ENCODE assay signal across 1 cellular context in the genomic region with DNA sequence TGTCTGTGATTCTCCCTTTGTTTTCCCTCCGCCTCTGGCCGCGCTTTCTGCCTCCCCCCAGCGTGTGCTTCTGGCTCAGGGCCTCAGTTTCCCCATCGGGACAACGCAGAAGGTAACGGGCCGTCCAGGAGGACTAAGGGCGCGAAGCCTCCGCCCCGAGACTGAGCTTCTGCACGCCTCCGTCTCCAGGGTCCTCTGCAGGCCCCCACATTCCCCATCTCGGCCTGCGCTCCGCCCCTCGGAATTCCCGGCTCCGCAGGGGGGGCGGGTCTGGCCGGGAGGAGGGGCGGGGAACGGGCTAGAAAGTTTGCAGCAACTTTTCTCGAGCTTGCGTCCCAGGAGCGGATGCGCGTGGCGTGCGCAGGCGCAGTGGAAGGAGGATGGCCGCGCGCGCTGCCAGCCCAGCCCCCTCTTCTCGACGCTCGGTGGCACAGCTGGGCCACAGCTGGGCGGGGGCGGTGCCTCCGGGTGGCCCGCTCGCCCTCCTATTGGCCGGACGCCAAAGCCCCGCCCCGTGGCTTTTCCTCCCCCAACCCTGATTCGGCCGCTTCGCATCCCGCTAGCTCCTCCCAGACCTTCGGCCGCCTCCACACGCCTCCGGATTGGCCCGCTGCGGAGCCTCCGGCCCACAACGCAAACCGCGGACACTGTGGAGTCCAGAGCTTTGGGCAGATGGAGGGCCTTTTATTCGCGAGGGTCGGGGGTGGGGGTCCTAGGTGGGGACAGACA.
TF ChIP-seq lines count a peak whose summit lies in the region.

A gene (minus strand): TSS at position 199 of the 729 bp plus-strand sequence. CDS start 408 bp downstream, outside the sequence.

TF ChIP-seq in HepG2, 621 proteins besides CTCF, POLR2A, EP300 and RAD21 (continued from another document and continues in another):
- peak; percentile 79; the same call in 1 of the 2 replicates for TF ChIP-seq NFKB2 (CRISPR knock-in tag; IDR thresholded peaks at IDR 0.05; ENCODE audit: borderline replicate concordance)
- TF ChIP-seq PLRG1 (conservative IDR thresholded peaks at IDR 0.05): no peak
- TF ChIP-seq, protein P1, sequence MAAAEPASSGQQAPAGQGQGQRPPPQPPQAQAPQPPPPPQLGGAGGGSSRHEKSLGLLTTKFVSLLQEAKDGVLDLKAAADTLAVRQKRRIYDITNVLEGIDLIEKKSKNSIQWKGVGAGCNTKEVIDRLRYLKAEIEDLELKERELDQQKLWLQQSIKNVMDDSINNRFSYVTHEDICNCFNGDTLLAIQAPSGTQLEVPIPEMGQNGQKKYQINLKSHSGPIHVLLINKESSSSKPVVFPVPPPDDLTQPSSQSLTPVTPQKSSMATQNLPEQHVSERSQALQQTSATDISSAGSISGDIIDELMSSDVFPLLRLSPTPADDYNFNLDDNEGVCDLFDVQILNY (CRISPR knock-in tag; conservative IDR thresholded peaks at IDR 0.05): no peak
- TF ChIP-seq GFI1 (CRISPR knock-in tag; IDR thresholded peaks at IDR 0.05; ENCODE audit: borderline replicate concordance): peak; percentile 60; the same call in 1 of the 2 replicates
- TF ChIP-seq, protein P2, sequence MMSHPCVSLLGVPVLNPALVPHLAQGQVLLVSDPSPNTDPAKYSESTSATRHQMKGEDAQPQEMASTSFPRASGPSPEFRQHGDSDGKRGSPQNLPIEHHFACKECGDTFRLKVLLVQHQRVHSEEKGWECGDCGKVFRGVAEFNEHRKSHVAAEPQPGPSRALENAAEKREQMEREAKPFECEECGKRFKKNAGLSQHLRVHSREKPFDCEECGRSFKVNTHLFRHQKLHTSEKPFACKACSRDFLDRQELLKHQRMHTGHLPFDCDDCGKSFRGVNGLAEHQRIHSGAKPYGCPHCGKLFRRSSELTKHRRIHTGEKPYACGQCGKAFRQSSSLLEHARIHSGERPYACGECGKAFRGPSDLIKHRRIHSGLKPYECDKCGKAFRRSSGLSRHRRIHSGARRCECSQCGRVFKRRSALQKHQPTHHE (CRISPR knock-in tag; IDR thresholded peaks at IDR 0.05; ENCODE audit: borderline replicate concordance): 0 out of 2 replicates have a peak, but pooled peaks have one; percentile 76
- TF ChIP-seq, protein P3, sequence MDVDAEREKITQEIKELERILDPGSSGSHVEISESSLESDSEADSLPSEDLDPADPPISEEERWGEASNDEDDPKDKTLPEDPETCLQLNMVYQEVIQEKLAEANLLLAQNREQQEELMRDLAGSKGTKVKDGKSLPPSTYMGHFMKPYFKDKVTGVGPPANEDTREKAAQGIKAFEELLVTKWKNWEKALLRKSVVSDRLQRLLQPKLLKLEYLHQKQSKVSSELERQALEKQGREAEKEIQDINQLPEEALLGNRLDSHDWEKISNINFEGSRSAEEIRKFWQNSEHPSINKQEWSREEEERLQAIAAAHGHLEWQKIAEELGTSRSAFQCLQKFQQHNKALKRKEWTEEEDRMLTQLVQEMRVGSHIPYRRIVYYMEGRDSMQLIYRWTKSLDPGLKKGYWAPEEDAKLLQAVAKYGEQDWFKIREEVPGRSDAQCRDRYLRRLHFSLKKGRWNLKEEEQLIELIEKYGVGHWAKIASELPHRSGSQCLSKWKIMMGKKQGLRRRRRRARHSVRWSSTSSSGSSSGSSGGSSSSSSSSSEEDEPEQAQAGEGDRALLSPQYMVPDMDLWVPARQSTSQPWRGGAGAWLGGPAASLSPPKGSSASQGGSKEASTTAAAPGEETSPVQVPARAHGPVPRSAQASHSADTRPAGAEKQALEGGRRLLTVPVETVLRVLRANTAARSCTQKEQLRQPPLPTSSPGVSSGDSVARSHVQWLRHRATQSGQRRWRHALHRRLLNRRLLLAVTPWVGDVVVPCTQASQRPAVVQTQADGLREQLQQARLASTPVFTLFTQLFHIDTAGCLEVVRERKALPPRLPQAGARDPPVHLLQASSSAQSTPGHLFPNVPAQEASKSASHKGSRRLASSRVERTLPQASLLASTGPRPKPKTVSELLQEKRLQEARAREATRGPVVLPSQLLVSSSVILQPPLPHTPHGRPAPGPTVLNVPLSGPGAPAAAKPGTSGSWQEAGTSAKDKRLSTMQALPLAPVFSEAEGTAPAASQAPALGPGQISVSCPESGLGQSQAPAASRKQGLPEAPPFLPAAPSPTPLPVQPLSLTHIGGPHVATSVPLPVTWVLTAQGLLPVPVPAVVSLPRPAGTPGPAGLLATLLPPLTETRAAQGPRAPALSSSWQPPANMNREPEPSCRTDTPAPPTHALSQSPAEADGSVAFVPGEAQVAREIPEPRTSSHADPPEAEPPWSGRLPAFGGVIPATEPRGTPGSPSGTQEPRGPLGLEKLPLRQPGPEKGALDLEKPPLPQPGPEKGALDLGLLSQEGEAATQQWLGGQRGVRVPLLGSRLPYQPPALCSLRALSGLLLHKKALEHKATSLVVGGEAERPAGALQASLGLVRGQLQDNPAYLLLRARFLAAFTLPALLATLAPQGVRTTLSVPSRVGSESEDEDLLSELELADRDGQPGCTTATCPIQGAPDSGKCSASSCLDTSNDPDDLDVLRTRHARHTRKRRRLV (CRISPR knock-in tag; IDR thresholded peaks at IDR 0.05): no peak
- TF ChIP-seq HNF4G (IDR thresholded peaks at IDR 0.05; ENCODE audit: borderline replicate concordance, low read depth, low read length): peak; percentile 31; the same call in 1 of the 2 replicates
- TF ChIP-seq HNF4G (CRISPR knock-in tag; IDR thresholded peaks at IDR 0.05; ENCODE audit: borderline replicate concordance, low read depth): no peak
- TF ChIP-seq TGIF2 (CRISPR knock-in tag; IDR thresholded peaks at IDR 0.05): peak; percentile 12
- peak; percentile 82 for TF ChIP-seq RBFOX2 (IDR thresholded peaks at IDR 0.05; ENCODE audit: low read depth, low read length)
- TF ChIP-seq ERF (CRISPR knock-in tag; IDR thresholded peaks at IDR 0.05): peak; percentile 84; the same call in 1 of the 2 replicates
- peak; percentile 51; the same call in 1 of the 2 replicates for TF ChIP-seq FOXA3 (CRISPR knock-in tag; IDR thresholded peaks at IDR 0.05)
- TF ChIP-seq, protein P4, sequence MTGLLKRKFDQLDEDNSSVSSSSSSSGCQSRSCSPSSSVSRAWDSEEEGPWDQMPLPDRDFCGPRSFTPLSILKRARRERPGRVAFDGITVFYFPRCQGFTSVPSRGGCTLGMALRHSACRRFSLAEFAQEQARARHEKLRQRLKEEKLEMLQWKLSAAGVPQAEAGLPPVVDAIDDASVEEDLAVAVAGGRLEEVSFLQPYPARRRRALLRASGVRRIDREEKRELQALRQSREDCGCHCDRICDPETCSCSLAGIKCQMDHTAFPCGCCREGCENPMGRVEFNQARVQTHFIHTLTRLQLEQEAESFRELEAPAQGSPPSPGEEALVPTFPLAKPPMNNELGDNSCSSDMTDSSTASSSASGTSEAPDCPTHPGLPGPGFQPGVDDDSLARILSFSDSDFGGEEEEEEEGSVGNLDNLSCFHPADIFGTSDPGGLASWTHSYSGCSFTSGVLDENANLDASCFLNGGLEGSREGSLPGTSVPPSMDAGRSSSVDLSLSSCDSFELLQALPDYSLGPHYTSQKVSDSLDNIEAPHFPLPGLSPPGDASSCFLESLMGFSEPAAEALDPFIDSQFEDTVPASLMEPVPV (CRISPR knock-in tag; IDR thresholded peaks at IDR 0.05): no peak
- TF ChIP-seq, protein P5, sequence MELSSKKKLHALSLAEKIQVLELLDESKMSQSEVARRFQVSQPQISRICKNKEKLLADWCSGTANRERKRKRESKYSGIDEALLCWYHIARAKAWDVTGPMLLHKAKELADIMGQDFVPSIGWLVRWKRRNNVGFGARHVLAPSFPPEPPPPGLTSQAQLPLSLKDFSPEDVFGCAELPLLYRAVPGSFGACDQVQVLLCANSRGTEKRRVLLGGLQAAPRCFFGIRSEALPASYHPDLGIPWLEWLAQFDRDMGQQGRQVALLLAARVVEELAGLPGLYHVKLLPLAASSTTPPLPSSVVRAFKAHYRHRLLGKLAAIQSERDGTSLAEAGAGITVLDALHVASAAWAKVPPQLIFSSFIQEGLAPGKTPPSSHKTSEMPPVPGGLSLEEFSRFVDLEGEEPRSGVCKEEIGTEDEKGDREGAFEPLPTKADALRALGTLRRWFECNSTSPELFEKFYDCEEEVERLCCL (CRISPR knock-in tag; IDR thresholded peaks at IDR 0.05; ENCODE audit: borderline replicate concordance): no peak
- TF ChIP-seq, protein P6, sequence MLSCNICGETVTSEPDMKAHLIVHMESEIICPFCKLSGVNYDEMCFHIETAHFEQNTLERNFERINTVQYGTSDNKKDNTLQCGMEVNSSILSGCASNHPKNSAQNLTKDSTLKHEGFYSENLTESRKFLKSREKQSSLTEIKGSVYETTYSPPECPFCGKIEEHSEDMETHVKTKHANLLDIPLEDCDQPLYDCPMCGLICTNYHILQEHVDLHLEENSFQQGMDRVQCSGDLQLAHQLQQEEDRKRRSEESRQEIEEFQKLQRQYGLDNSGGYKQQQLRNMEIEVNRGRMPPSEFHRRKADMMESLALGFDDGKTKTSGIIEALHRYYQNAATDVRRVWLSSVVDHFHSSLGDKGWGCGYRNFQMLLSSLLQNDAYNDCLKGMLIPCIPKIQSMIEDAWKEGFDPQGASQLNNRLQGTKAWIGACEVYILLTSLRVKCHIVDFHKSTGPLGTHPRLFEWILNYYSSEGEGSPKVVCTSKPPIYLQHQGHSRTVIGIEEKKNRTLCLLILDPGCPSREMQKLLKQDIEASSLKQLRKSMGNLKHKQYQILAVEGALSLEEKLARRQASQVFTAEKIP (CRISPR knock-in tag; IDR thresholded peaks at IDR 0.05; ENCODE audit: borderline replicate concordance): no peak
- 0 out of 2 replicates have a peak, but pooled peaks have one; percentile 30 for TF ChIP-seq ZMYM3 (CRISPR knock-in tag; IDR thresholded peaks at IDR 0.05)
- TF ChIP-seq, protein P7, sequence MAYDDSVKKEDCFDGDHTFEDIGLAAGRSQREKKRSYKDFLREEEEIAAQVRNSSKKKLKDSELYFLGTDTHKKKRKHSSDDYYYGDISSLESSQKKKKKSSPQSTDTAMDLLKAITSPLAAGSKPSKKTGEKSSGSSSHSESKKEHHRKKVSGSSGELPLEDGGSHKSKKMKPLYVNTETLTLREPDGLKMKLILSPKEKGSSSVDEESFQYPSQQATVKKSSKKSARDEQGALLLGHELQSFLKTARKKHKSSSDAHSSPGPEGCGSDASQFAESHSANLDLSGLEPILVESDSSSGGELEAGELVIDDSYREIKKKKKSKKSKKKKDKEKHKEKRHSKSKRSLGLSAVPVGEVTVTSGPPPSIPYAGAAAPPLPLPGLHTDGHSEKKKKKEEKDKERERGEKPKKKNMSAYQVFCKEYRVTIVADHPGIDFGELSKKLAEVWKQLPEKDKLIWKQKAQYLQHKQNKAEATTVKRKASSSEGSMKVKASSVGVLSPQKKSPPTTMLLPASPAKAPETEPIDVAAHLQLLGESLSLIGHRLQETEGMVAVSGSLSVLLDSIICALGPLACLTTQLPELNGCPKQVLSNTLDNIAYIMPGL (CRISPR knock-in tag; IDR thresholded peaks at IDR 0.05; ENCODE audit: borderline replicate concordance in 1 of 2, low read depth in 1 of 2): peak in 1 of 2 experiments; percentile 79; a peak in 1 of 4 replicates
- TF ChIP-seq ZNF7 (CRISPR knock-in tag; IDR thresholded peaks at IDR 0.05): no peak
- TF ChIP-seq, protein P8, sequence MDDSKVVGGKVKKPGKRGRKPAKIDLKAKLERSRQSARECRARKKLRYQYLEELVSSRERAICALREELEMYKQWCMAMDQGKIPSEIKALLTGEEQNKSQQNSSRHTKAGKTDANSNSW (CRISPR knock-in tag; IDR thresholded peaks at IDR 0.05; ENCODE audit: borderline replicate concordance): no peak
- no peak for TF ChIP-seq ZNF720 (CRISPR knock-in tag; IDR thresholded peaks at IDR 0.05)
- no peak for TF ChIP-seq PHB2 (IDR thresholded peaks at IDR 0.05; ENCODE audit: partially characterized antibody)
- TF ChIP-seq, protein P9, sequence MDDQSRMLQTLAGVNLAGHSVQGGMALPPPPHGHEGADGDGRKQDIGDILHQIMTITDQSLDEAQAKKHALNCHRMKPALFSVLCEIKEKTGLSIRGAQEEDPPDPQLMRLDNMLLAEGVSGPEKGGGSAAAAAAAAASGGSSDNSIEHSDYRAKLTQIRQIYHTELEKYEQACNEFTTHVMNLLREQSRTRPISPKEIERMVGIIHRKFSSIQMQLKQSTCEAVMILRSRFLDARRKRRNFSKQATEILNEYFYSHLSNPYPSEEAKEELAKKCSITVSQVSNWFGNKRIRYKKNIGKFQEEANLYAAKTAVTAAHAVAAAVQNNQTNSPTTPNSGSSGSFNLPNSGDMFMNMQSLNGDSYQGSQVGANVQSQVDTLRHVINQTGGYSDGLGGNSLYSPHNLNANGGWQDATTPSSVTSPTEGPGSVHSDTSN (CRISPR knock-in tag; IDR thresholded peaks at IDR 0.05; ENCODE audit: borderline replicate concordance): 0 out of 2 replicates have a peak, but pooled peaks have one; percentile 28
- no peak; the same call in 1 of the 2 replicates for TF ChIP-seq ZNF138 (CRISPR knock-in tag; IDR thresholded peaks at IDR 0.05; ENCODE audit: low read depth)
- TF ChIP-seq ZNF282 (IDR thresholded peaks at IDR 0.05; ENCODE audit: partially characterized antibody): no peak
- TF ChIP-seq, protein P10, sequence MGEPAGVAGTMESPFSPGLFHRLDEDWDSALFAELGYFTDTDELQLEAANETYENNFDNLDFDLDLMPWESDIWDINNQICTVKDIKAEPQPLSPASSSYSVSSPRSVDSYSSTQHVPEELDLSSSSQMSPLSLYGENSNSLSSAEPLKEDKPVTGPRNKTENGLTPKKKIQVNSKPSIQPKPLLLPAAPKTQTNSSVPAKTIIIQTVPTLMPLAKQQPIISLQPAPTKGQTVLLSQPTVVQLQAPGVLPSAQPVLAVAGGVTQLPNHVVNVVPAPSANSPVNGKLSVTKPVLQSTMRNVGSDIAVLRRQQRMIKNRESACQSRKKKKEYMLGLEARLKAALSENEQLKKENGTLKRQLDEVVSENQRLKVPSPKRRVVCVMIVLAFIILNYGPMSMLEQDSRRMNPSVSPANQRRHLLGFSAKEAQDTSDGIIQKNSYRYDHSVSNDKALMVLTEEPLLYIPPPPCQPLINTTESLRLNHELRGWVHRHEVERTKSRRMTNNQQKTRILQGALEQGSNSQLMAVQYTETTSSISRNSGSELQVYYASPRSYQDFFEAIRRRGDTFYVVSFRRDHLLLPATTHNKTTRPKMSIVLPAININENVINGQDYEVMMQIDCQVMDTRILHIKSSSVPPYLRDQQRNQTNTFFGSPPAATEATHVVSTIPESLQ (CRISPR knock-in tag; conservative IDR thresholded peaks at IDR 0.05): 0 out of 2 replicates have a peak, but pooled peaks have one; percentile 33
- peak; percentile 67; the same call in 1 of the 2 replicates for TF ChIP-seq POGZ (CRISPR knock-in tag; IDR thresholded peaks at IDR 0.05)
- TF ChIP-seq, protein P11, sequence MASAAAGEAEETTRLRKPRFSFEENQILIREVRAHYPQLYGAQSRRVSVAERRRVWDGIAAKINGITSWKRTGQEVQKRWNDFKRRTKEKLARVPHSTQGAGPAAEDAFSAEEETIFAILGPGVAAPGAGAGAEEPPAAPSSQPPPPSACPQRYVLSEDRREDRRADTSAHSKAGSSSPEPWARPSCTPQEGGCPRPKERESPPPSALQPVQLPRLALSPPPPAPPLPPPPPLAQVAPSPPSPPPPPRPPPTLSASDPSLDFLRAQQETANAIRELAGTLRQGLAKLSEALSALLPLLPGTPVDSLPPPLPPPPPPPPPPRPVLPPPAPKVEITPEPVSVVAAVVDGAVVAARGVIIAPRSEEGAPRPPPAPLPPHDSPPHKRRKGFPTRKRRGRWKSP (CRISPR knock-in tag; IDR thresholded peaks at IDR 0.05): no peak; the same call in 1 of the 2 replicates
- TF ChIP-seq, protein P12, sequence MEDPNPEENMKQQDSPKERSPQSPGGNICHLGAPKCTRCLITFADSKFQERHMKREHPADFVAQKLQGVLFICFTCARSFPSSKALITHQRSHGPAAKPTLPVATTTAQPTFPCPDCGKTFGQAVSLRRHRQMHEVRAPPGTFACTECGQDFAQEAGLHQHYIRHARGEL (CRISPR knock-in tag; IDR thresholded peaks at IDR 0.05): no peak
- peak; percentile 79 for TF ChIP-seq KDM4B (CRISPR knock-in tag; IDR thresholded peaks at IDR 0.05)
- TF ChIP-seq THYN1 (CRISPR knock-in tag; IDR thresholded peaks at IDR 0.05; ENCODE audit: borderline replicate concordance, low read depth): no peak
- TF ChIP-seq ZIK1 (CRISPR knock-in tag; IDR thresholded peaks at IDR 0.05; ENCODE audit: borderline replicate concordance, low read depth): 0 out of 2 replicates have a peak, but pooled peaks have one; percentile 55
- no peak for TF ChIP-seq ATF1 (CRISPR knock-in tag; IDR thresholded peaks at IDR 0.05)
- TF ChIP-seq ZNF20 (CRISPR knock-in tag; IDR thresholded peaks at IDR 0.05): no peak
- no peak for TF ChIP-seq ZNF678 (CRISPR knock-in tag; IDR thresholded peaks at IDR 0.05)
- TF ChIP-seq WIZ (CRISPR knock-in tag; IDR thresholded peaks at IDR 0.05): no peak
